Comparison of ENCODE assay signal across 1 cellular context in genomic region chr10:81943583-81943982, GRCh38.
TF ChIP-seq lines count a peak whose summit lies in the region.

No MANE protein-coding gene starts in this region.

TF ChIP-seq in H1, 55 proteins besides CTCF, POLR2A, EP300 and RAD21:
- TF ChIP-seq SP1 (IDR thresholded peaks at IDR 0.05; ENCODE audit: low read depth, low read length) (0 out of 2 replicates have a peak, but pooled peaks have one; percentile 22), CBX8 (IDR thresholded peaks at IDR 0.05; ENCODE audit: borderline replicate concordance, low read depth, low read length) (no peak), EGR1 (IDR thresholded peaks at IDR 0.05; ENCODE audit: borderline replicate concordance, low read depth, low read length) (no peak), NANOG (IDR thresholded peaks at IDR 0.05; ENCODE audit: insufficient read depth, low read depth, low read length, poor library complexity, severe bottlenecking) (peak; percentile 62)
